1 cellular context compared by ENCODE assay signal in genomic region chr3:98954806-98955205, GRCh38.
A peak's percentile ranks its signal among the peaks of the same experiment; 100 is the strongest.
TF ChIP-seq lines count a peak whose summit lies in the region.

No MANE protein-coding gene starts in this region.

TF ChIP-seq in HCT116, 20 proteins besides CTCF, POLR2A, EP300 and RAD21 (continued from another document):
- no peak for TF ChIP-seq REST (IDR thresholded peaks at IDR 0.05; ENCODE audit: low read depth)
- no peak for TF ChIP-seq EZH2phosphoT487 (IDR thresholded peaks at IDR 0.05; ENCODE audit: borderline replicate concordance)
- 0 out of 2 replicates have a peak, but pooled peaks have one; percentile 25 for TF ChIP-seq SRF (IDR thresholded peaks at IDR 0.05; ENCODE audit: low read depth)
- no peak for TF ChIP-seq YY1 (IDR thresholded peaks at IDR 0.05; ENCODE audit: extremely low read depth, insufficient replicate concordance, low read depth, low read length)
- TF ChIP-seq, protein P1, sequence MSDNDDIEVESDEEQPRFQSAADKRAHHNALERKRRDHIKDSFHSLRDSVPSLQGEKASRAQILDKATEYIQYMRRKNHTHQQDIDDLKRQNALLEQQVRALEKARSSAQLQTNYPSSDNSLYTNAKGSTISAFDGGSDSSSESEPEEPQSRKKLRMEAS (IDR thresholded peaks at IDR 0.05): no peak
- no peak for TF ChIP-seq ZFX (IDR thresholded peaks at IDR 0.05)
- TF ChIP-seq EGR1 (IDR thresholded peaks at IDR 0.05; ENCODE audit: low read depth): no peak
- no peak for TF ChIP-seq ELF1 (IDR thresholded peaks at IDR 0.05; ENCODE audit: borderline replicate concordance, low read depth)
- TF ChIP-seq CBX3 (IDR thresholded peaks at IDR 0.05; ENCODE audit: low read depth): no peak
- TF ChIP-seq CEBPB (IDR thresholded peaks at IDR 0.05; ENCODE audit: low read depth): peak; percentile 42; the same call in 1 of the 2 replicates
- TF ChIP-seq TCF7L2 (IDR thresholded peaks at IDR 0.05; ENCODE audit: borderline replicate concordance, extremely low read depth, insufficient read depth, insufficient read length): no peak
- peak; percentile 84 for TF ChIP-seq FOSL1 (IDR thresholded peaks at IDR 0.05; ENCODE audit: low read depth)
- TF ChIP-seq SIN3A (IDR thresholded peaks at IDR 0.05; ENCODE audit: low read depth): no peak
- no peak for TF ChIP-seq ZNF274 (IDR thresholded peaks at IDR 0.05; ENCODE audit: low read depth, low read length)
- TF ChIP-seq SP1 (IDR thresholded peaks at IDR 0.05; ENCODE audit: low read depth): peak; percentile 36; the same call in 1 of the 2 replicates
- TF ChIP-seq POLR2AphosphoS5 (IDR thresholded peaks at IDR 0.05; ENCODE audit: low read depth, low read length): no peak
- no peak for TF ChIP-seq EZH2 (IDR thresholded peaks at IDR 0.05)
- peak; percentile 72 for TF ChIP-seq JUND (IDR thresholded peaks at IDR 0.05)
